In the genomic region with DNA sequence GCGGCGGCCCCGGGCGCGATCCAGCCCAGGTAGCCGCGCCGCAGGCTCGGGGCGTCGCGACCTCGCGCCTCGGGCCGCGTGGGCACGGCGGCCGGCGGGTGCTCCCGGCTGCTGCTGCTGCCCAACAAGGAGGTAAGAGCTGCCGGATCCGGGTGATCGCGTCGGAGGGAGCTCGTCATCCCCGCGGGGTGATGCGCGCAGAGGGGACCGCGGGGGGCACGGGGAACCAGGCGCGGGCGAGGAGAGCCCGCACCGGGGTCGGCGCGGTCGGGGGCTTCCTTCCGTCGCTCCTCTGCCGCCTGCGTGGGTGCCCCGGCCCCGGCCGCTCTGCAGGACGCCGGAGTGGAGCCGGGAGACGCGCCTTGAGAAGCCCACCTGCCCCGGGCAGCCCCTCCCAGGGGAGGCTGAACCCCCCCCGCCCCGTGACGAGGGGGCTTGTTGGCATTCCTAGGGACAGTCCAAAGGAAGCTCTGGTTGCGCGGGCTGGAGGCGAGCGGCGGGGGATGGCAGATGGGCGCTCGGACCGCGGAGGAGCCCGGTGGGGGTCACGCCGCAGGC, we compare ENCODE assay signal across 7 cellular contexts.
DNase-seq lines count a peak whose midpoint lies in the region; ATAC-seq and TF ChIP-seq lines count a peak whose summit lies in the region.

No MANE protein-coding gene starts in this region.

- peak overlapping the region; percentile 96 for H3K4me3 Mint-ChIP-seq in activated CD4-positive, alpha-beta T cell treated with anti-CD3 and anti-CD28 coated beads, Interleukin-2, amount 10 ng/mL, durations not matched to agents 7 days and 5 days

- peak overlapping the region; percentile 62 for H3K4me3 ChIP-seq in fibroblast of mammary gland (ENCODE audit: control insufficient read depth, low read depth, low read length)
- H3K4me3 ChIP-seq in ovary: peak overlapping the region; percentile 66

- POLR2A ChIA-PET in activated CD4-positive, alpha-beta T cell treated with anti-CD3 and anti-CD28 coated beads, Interleukin-2, amount 10 ng/mL, durations not matched to agents 7 days and 5 days (lab: Charles Lee): interaction anchor here (0.6 kb wide), 1 partner anchor 120 kb away, joined by 4 read pairs; no protein-coding TSS in a partner anchor

- peak; percentile 11 for ATAC-seq in HG03066 (IDR thresholded peaks at IDR 0.05; ENCODE audit: low read depth, unreplicated experiment)
- no peak for ATAC-seq in GM19467 (IDR thresholded peaks at IDR 0.05; ENCODE audit: unreplicated experiment)

- WGBS in ovary, 3 donors: 0% methylated on average over 15 to 72 of the region's 72 CpGs

- peak overlapping the region; percentile 90 to 91 for H3K27ac ChIP-seq in ovary

- H3K36me3 Mint-ChIP-seq in activated CD4-positive, alpha-beta T cell treated with anti-CD3 and anti-CD28 coated beads, Interleukin-2, amount 10 ng/mL, durations not matched to agents 7 days and 5 days (ENCODE audit: low read depth): peaks cover 5% of the 10 kb centered on the region

- TF ChIP-seq EP300 in ovary (IDR thresholded peaks at IDR 0.05): no peak

- CTCF ChIA-PET in activated CD4-positive, alpha-beta T cell treated with anti-CD3 and anti-CD28 coated beads, Interleukin-2, amount 10 ng/mL, durations not matched to agents 7 days and 5 days (lab: Charles Lee): interaction anchor here (1.1 to 5.4 kb wide), 6 partner anchors 8 to 331 kb away, joined by 3 to 53 read pairs (median 5); no protein-coding TSS in a partner anchor

- peak overlapping the region; percentile 79 for H3K27ac Mint-ChIP-seq in activated CD4-positive, alpha-beta T cell treated with anti-CD3 and anti-CD28 coated beads, Interleukin-2, amount 10 ng/mL, durations not matched to agents 7 days and 5 days

- intact Hi-C loops in ovary (cut with DNase I): loop anchor here (5.0 to 10.0 kb wide), 6 partner anchors 125 to 292 kb away; partner anchors contain the start of gene MGAT5 (in 1 of the 4)

- peaks cover 1% of the 10 kb centered on the region for H3K27me3 Mint-ChIP-seq in activated CD4-positive, alpha-beta T cell treated with anti-CD3 and anti-CD28 coated beads, Interleukin-2, amount 10 ng/mL, durations not matched to agents 7 days and 5 days

- H3K9me3 Mint-ChIP-seq in activated CD4-positive, alpha-beta T cell treated with anti-CD3 and anti-CD28 coated beads, Interleukin-2, amount 10 ng/mL, durations not matched to agents 7 days and 5 days: no peaks in the 10 kb centered on the region

- H3K4me1 ChIP-seq in ovary (ENCODE audit: insufficient read depth): peaks cover 19% of the 10 kb centered on the region

- no peaks in the 10 kb centered on the region for H3K9me3 ChIP-seq in ovary

- TF ChIP-seq POLR2A in GM19099 (IDR thresholded peaks at IDR 0.05; ENCODE audit: extremely low read depth, insufficient read length, low read depth): peak; percentile 8
- no peak for TF ChIP-seq POLR2A in ovary (IDR thresholded peaks at IDR 0.05)

- no peaks in the 10 kb centered on the region for H3K27me3 ChIP-seq in ovary

- no peaks in the 10 kb centered on the region for H3K36me3 ChIP-seq in ovary

- peaks cover 47% of the 10 kb centered on the region for H3K4me1 Mint-ChIP-seq in activated CD4-positive, alpha-beta T cell treated with anti-CD3 and anti-CD28 coated beads, Interleukin-2, amount 10 ng/mL, durations not matched to agents 7 days and 5 days

- TF ChIP-seq CTCF in fibroblast of mammary gland (conservative IDR thresholded peaks at IDR 0.05; ENCODE audit: control insufficient read depth, insufficient read depth, low read depth, low read length) (no peak), ovary (IDR thresholded peaks at IDR 0.05) (no peak)

- DNase-seq in activated CD4-positive, alpha-beta T cell treated with anti-CD3 and anti-CD28 coated beads, Interleukin-2, amount 10 ng/mL, durations not matched to agents 7 days and 5 days: no peak
- DNase-seq in fibroblast of mammary gland (ENCODE audit: low read depth) (no peak), ovary (peak; percentile 35 to 65 (median 62)), OCI-M1 (lab: John Stamatoyannopoulos, UW) (no peak)

Comparison
In these comparisons a context has a peak if more than half of its experiments do, and no peak if none do; other contexts are left out.
1. DNase-seq: peak in ovary (5 of 5); none in activated CD4-positive, alpha-beta T cell treated with anti-CD3 and anti-CD28 coated beads, Interleukin-2, amount 10 ng/mL, durations not matched to agents 7 days and 5 days (single experiment), fibroblast of mammary gland (single experiment) and OCI-M1 (single experiment).